In genomic region chr2:417662-418061, GRCh38 we compare ENCODE assay signal across 17 cellular contexts.
A peak's percentile ranks its signal among the peaks of the same experiment; 100 is the strongest.
DNase-seq lines count a peak whose midpoint lies in the region; ATAC-seq and TF ChIP-seq lines count a peak whose summit lies in the region.
"Had no signal": no experiment of that assay in that cellular context is flagged by ENCODE, and none has a peak within 500 bp of the region (broad histone marks: within the 10 kb centered on the region; RNA-seq: fewer than 3 reads in every experiment).

No MANE protein-coding gene starts in this region.

- intact Hi-C loops in activated CD4-positive, alpha-beta T cell treated with anti-CD3 and anti-CD28 coated beads, Interleukin-2, amount 10 ng/mL, durations not matched to agents 24 days and 14 days (cut with micrococcal nuclease), result no loop called here
- intact Hi-C loops in activated CD4-positive, alpha-beta T cell treated with anti-CD3 and anti-CD28 coated beads for 36 hours (cut with DNase I, micrococcal nuclease), result no loop called here
- intact Hi-C loops in PC-9 (cut with micrococcal nuclease; ENCODE audit: unreplicated experiment) (no loop called here), natural killer cell (cut with micrococcal nuclease) (no loop called here)

- no peaks in the 10 kb centered on the region for H3F3A ChIP-seq in PC-9 (ENCODE audit: insufficient read depth, low read depth)

- no peak for TF ChIP-seq CTCF in endodermal cell (conservative IDR thresholded peaks at IDR 0.05)
- TF ChIP-seq CTCF in osteocyte (IDR thresholded peaks at IDR 0.05), result no peak
- TF ChIP-seq CTCF in PC-9 (conservative IDR thresholded peaks at IDR 0.05), result no peak
- TF ChIP-seq CTCF in natural killer cell (IDR thresholded peaks at IDR 0.05), result no peak

- no peaks in the 10 kb centered on the region for H3K9me3 Mint-ChIP-seq in activated CD4-positive, alpha-beta T cell treated with anti-CD3 and anti-CD28 coated beads, Interleukin-2, amount 10 ng/mL, durations not matched to agents 24 days and 14 days
- no peaks in the 10 kb centered on the region for H3K9me3 Mint-ChIP-seq in activated CD4-positive, alpha-beta T cell treated with anti-CD3 and anti-CD28 coated beads for 36 hours (ENCODE audit: low read depth)
- no peaks in the 10 kb centered on the region for H3K9me3 Mint-ChIP-seq in endodermal cell
- H3K9me3 Mint-ChIP-seq in osteocyte (ENCODE audit: unreplicated experiment), result no peaks in the 10 kb centered on the region
- H3K9me3 Mint-ChIP-seq in natural killer cell, result no peaks in the 10 kb centered on the region
- H3K9me3 Mint-ChIP-seq: CD4-positive, alpha-beta T cell; CD8-positive, alpha-beta T cell had no signal

- H3K27ac ChIP-seq in endodermal cell (ENCODE audit: low read depth, low read length), result no peak overlapping the region
- H3K27ac ChIP-seq in PC-9, result no peak overlapping the region
- H3K27ac ChIP-seq: 22Rv1; A549; BLaER1 treated with 17β-estradiol and CSF1 and Interleukin-3, amounts not matched to agents 10 nM and 100 nM; C4-2B had no signal

- no peaks in the 10 kb centered on the region for H3K36me3 ChIP-seq in endodermal cell (ENCODE audit: control insufficient read depth, insufficient read depth, low read length)
- H3K36me3 ChIP-seq in PC-9 (ENCODE audit: low read depth), result no peaks in the 10 kb centered on the region
- H3K36me3 ChIP-seq: BLaER1 treated with 17β-estradiol and CSF1 and Interleukin-3, amounts not matched to agents 10 nM and 100 nM had no signal

- BruUV-seq in PC-9 (replicated peaks; lab: Mats Ljungman, UMichigan), result no TSS peak

- no peaks in the 10 kb centered on the region for H3K79me2 ChIP-seq in PC-9 (ENCODE audit: low read depth)

- no peaks in the 10 kb centered on the region for H3K9me2 ChIP-seq in PC-9 (ENCODE audit: insufficient read depth)

- H3K4me2 ChIP-seq in PC-9, result no peak overlapping the region
- H3K4me2 ChIP-seq: A549; BLaER1 treated with 17β-estradiol and CSF1 and Interleukin-3, amounts not matched to agents 10 nM and 100 nM had no signal

- no peaks in the 10 kb centered on the region for H3K36me3 Mint-ChIP-seq in activated CD4-positive, alpha-beta T cell treated with anti-CD3 and anti-CD28 coated beads, Interleukin-2, amount 10 ng/mL, durations not matched to agents 24 days and 14 days (ENCODE audit: low read depth)
- H3K36me3 Mint-ChIP-seq in activated CD4-positive, alpha-beta T cell treated with anti-CD3 and anti-CD28 coated beads for 36 hours (ENCODE audit: low read depth), result no peaks in the 10 kb centered on the region
- H3K36me3 Mint-ChIP-seq in endodermal cell (ENCODE audit: low read depth) (no peaks in the 10 kb centered on the region), osteocyte (ENCODE audit: unreplicated experiment) (no peaks in the 10 kb centered on the region), natural killer cell (peaks cover 6% of the 10 kb centered on the region)
- H3K36me3 Mint-ChIP-seq: CD8-positive, alpha-beta T cell had no signal

- no peaks in the 10 kb centered on the region for H4K20me1 ChIP-seq in PC-9 (ENCODE audit: insufficient read depth)
- H4K20me1 ChIP-seq: BLaER1 treated with 17β-estradiol and CSF1 and Interleukin-3, amounts not matched to agents 10 nM and 100 nM had no signal

- no peak overlapping the region for H3K4me3 ChIP-seq in endodermal cell (ENCODE audit: low read length)
- H3K4me3 ChIP-seq in PC-9, result no peak overlapping the region
- H3K4me3 ChIP-seq: A549; BLaER1 treated with 17β-estradiol and CSF1 and Interleukin-3, amounts not matched to agents 10 nM and 100 nM had no signal

- peak; percentile 44 for DNase-seq in activated CD4-positive, alpha-beta T cell treated with anti-CD3 and anti-CD28 coated beads, Interleukin-2, amount 10 ng/mL, durations not matched to agents 24 days and 14 days
- DNase-seq in activated CD4-positive, alpha-beta T cell treated with anti-CD3 and anti-CD28 coated beads for 36 hours, result no peak
- DNase-seq in endodermal cell, result peak; percentile 20
- peak; percentile 51 for DNase-seq in osteocyte (ENCODE audit: extremely low spot score, unreplicated experiment)
- DNase-seq in PC-9, result no peak
- no peak for DNase-seq in natural killer cell
- DNase-seq: AML-193; Caco-2; Calu3; CD4-positive, alpha-beta T cell; GF-D8 had no signal

- H2AFZ ChIP-seq in PC-9, result no peak overlapping the region

- no peak overlapping the region for H3K27ac Mint-ChIP-seq in activated CD4-positive, alpha-beta T cell treated with anti-CD3 and anti-CD28 coated beads, Interleukin-2, amount 10 ng/mL, durations not matched to agents 24 days and 14 days
- no peak overlapping the region for H3K27ac Mint-ChIP-seq in activated CD4-positive, alpha-beta T cell treated with anti-CD3 and anti-CD28 coated beads for 36 hours
- H3K27ac Mint-ChIP-seq in endodermal cell (no peak overlapping the region), osteocyte (ENCODE audit: unreplicated experiment) (no peak overlapping the region), natural killer cell (no peak overlapping the region)
- H3K27ac Mint-ChIP-seq: B cell; CD4-positive, alpha-beta T cell; CD8-positive, alpha-beta T cell had no signal

- H3K9me3 ChIP-seq in endodermal cell (ENCODE audit: control insufficient read depth, low read length) (no peaks in the 10 kb centered on the region), PC-9 (ENCODE audit: insufficient read depth, low read depth) (peaks cover 25% of the 10 kb centered on the region)
- H3K9me3 ChIP-seq: Caco-2 had no signal

- no peak overlapping the region for H3K9ac ChIP-seq in endodermal cell (ENCODE audit: extremely low read depth, low read length, poor library complexity, severe bottlenecking)
- H3K9ac ChIP-seq: BLaER1 treated with 17β-estradiol and CSF1 and Interleukin-3, amounts not matched to agents 10 nM and 100 nM had no signal

- no peaks in the 10 kb centered on the region for H3K4me1 ChIP-seq in endodermal cell (ENCODE audit: control insufficient read depth, insufficient read depth, low read length)
- H3K4me1 ChIP-seq in PC-9 (replicated peaks; ENCODE audit: insufficient read depth), result no peaks in the 10 kb centered on the region
- H3K4me1 ChIP-seq: A549; BLaER1 treated with 17β-estradiol and CSF1 and Interleukin-3, amounts not matched to agents 10 nM and 100 nM; Caco-2 had no signal

- H3K27me3 Mint-ChIP-seq in activated CD4-positive, alpha-beta T cell treated with anti-CD3 and anti-CD28 coated beads, Interleukin-2, amount 10 ng/mL, durations not matched to agents 24 days and 14 days, result peaks cover 33% of the 10 kb centered on the region
- H3K27me3 Mint-ChIP-seq in activated CD4-positive, alpha-beta T cell treated with anti-CD3 and anti-CD28 coated beads for 36 hours, result peaks cover 11% of the 10 kb centered on the region
- no peaks in the 10 kb centered on the region for H3K27me3 Mint-ChIP-seq in endodermal cell (ENCODE audit: insufficient read depth)
- H3K27me3 Mint-ChIP-seq in osteocyte (ENCODE audit: unreplicated experiment), result peaks cover 32% of the 10 kb centered on the region
- peaks cover 18 to 32% of the 10 kb centered on the region in 2 donors for H3K27me3 Mint-ChIP-seq in natural killer cell (ENCODE audit: low read depth in 2 of 2)

- H3K4me3 Mint-ChIP-seq in activated CD4-positive, alpha-beta T cell treated with anti-CD3 and anti-CD28 coated beads, Interleukin-2, amount 10 ng/mL, durations not matched to agents 24 days and 14 days, result no peak overlapping the region
- H3K4me3 Mint-ChIP-seq in activated CD4-positive, alpha-beta T cell treated with anti-CD3 and anti-CD28 coated beads for 36 hours, result no peak overlapping the region
- H3K4me3 Mint-ChIP-seq in endodermal cell, result no peak overlapping the region
- no peak overlapping the region for H3K4me3 Mint-ChIP-seq in osteocyte (ENCODE audit: unreplicated experiment)
- H3K4me3 Mint-ChIP-seq in natural killer cell, result no peak overlapping the region
- H3K4me3 Mint-ChIP-seq: B cell; CD4-positive, alpha-beta T cell; CD8-positive, alpha-beta T cell had no signal

- no peak for ATAC-seq in activated CD4-positive, alpha-beta T cell treated with anti-CD3 and anti-CD28 coated beads for 36 hours
- ATAC-seq in natural killer cell, result no peak
- ATAC-seq: A549; CD8-positive, alpha-beta T cell had no signal

- 87 to 88% methylated on average over 4 to 5 of the region's 5 CpGs for WGBS in endodermal cell (ENCODE audit: insufficient coverage in 1 of 2, insufficient read length in 1 of 2), 2 experiments

- H3K27me3 ChIP-seq in endodermal cell (ENCODE audit: control insufficient read depth, insufficient read depth, low read length, poor library complexity, severe bottlenecking) (no peaks in the 10 kb centered on the region), PC-9 (ENCODE audit: insufficient read depth, low read depth) (no peaks in the 10 kb centered on the region)
- H3K27me3 ChIP-seq: BLaER1 treated with 17β-estradiol and CSF1 and Interleukin-3, amounts not matched to agents 10 nM and 100 nM had no signal

- CTCF ChIA-PET in activated CD4-positive, alpha-beta T cell treated with anti-CD3 and anti-CD28 coated beads for 36 hours (lab: Charles Lee), result interaction anchor here (0.7 to 1.2 kb wide), 2 partner anchors 19 to 139 kb away, joined by 3 to 4 read pairs; no protein-coding TSS in a partner anchor
- CTCF ChIA-PET in PC-9 (lab: Charles Lee), result no interaction called here

- POLR2A ChIA-PET in activated CD4-positive, alpha-beta T cell treated with anti-CD3 and anti-CD28 coated beads for 36 hours (lab: Charles Lee), result no interaction called here
- POLR2A ChIA-PET in PC-9 (lab: Charles Lee; ENCODE audit: unreplicated experiment), result no interaction called here

- no peaks in the 10 kb centered on the region for H3K4me1 Mint-ChIP-seq in activated CD4-positive, alpha-beta T cell treated with anti-CD3 and anti-CD28 coated beads, Interleukin-2, amount 10 ng/mL, durations not matched to agents 24 days and 14 days
- no peaks in the 10 kb centered on the region for H3K4me1 Mint-ChIP-seq in activated CD4-positive, alpha-beta T cell treated with anti-CD3 and anti-CD28 coated beads for 36 hours
- H3K4me1 Mint-ChIP-seq in endodermal cell (no peaks in the 10 kb centered on the region), osteocyte (ENCODE audit: unreplicated experiment) (no peaks in the 10 kb centered on the region), natural killer cell (peaks cover 13 to 14% of the 10 kb centered on the region in 2 donors)
- H3K4me1 Mint-ChIP-seq: B cell had no signal

Comparison
In these comparisons a context has a peak if more than half of its experiments do, and no peak if none do; other contexts are left out.
1. DNase-seq: peak in activated CD4-positive, alpha-beta T cell treated with anti-CD3 and anti-CD28 coated beads, Interleukin-2, amount 10 ng/mL, durations not matched to agents 24 days and 14 days (single experiment), endodermal cell (single experiment) and osteocyte (single experiment); none in activated CD4-positive, alpha-beta T cell treated with anti-CD3 and anti-CD28 coated beads for 36 hours (single experiment), PC-9 (0 of 2) and natural killer cell (single experiment).